Comparison of ENCODE assay signal across 1 cellular context in the genomic region with DNA sequence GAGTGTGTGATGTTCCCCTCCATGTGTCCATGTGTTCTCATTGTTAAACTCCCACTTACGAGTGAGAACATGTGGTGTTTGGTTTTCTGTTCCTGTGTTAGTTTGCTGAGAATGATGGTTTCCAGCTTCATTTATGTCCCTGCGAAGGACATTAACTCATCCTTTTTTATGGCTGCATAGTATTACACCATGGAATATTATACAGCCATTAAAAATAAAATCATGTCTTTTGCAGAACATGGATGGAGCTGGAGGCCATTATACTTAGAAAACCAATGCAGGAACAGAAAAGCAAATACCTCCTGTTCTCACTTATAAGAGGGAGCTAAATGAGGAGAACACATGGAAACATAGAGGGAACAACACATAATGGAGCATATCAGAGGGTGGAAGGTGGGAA.
TF ChIP-seq lines count a peak whose summit lies in the region.

No MANE protein-coding gene starts in this region.

TF ChIP-seq in HEK293, 187 proteins besides CTCF, POLR2A, EP300 and RAD21 (continued from another document):
- TF ChIP-seq, protein P1, sequence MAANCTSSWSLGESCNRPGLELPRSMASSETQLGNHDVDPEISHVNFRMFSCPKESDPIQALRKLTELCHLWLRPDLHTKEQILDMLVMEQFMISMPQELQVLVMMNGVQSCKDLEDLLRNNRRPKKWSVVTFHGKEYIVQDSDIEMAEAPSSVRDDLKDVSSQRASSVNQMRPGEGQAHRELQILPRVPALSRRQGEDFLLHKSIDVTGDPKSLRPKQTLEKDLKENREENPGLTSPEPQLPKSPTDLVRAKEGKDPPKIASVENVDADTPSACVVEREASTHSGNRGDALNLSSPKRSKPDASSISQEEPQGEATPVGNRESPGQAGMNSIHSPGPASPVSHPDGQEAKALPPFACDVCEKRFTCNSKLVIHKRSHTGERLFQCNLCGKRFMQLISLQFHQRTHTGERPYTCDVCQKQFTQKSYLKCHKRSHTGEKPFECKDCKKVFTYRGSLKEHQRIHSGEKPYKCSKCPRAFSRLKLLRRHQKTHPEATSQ (tag by site-specific recombination; IDR thresholded peaks at IDR 0.05): 0 out of 2 replicates have a peak, but pooled peaks have one; percentile 56
- peak; percentile 100 for TF ChIP-seq ZNF146 (tag by site-specific recombination; IDR thresholded peaks at IDR 0.05)
